In the genomic region with DNA sequence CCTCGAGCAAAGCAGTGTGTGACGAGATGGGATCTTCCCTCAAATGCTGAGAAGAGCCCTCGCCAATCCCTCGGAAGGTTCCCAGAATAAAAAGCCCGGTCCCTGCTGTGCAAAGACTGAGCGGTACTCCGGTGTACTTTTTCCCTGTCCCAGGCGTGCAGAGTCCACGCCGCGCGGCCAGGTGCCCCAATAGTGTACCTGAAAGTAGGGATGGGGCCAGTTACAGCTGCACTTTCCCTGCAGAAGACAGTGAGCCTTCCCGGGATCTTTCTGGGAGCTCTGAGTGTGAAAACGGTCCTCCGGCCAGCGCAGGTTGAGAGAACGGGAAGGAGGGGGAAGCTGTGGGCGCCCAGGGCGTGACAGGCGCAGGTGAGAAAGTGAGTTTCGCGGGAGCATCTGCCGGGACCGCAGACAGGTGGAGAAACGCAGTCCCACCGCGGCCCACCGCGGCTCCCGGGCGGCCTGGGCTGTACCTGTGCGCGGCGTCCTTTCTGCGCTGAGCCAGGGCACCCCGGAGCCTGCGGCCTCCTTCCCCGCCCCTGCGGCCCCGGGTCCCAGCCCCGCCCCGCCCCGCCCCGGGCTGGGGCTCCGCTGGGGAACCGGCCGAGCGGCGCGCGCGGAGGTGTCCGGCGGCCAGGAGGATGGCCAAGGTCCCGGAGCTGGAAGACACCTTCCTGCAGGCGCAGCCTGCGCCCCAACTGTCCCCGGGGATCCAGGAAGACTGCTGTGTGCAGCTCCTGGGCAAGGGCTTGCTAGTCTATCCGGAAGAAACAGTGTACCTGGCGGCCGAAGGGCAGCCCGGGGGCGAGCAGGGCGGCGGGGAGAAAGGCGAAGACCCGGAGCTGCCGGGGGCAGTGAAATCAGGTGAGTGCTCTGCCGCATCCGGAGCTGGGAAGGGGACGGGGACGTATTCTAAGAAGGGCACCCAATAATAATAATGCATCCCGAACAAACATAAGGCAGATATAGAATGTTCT, we compare ENCODE assay signal across 8 cellular contexts. TPM values are rescaled to one million over a fixed set of nuclear protein-coding genes. Genes with fewer than 3 reads are reported as not detected.
DNase-seq lines count a peak whose midpoint lies in the region; ATAC-seq and TF ChIP-seq lines count a peak whose summit lies in the region.

Gene RFX6 (plus strand): TSS at position 608 of the 977 bp plus-strand sequence. CDS start 34 bp downstream, at position 642.

- H3K4me1 ChIP-seq in PC-3 (ENCODE audit: insufficient read depth, low read length) (no peaks in the 10 kb centered on the region; the same call in 1 of the 2 replicates), cardiac muscle cell (ENCODE audit: low read depth) (no peaks in the 10 kb centered on the region)

- CTCF ChIA-PET in PC-3 (lab: Charles Lee): no interaction called here

- POLR2A ChIA-PET in PC-3 (lab: Charles Lee; ENCODE audit: unreplicated experiment): interaction anchor here (0.5 kb wide), 1 partner anchor 90 kb away, joined by 9 read pairs; no protein-coding TSS in a partner anchor

- peak; percentile 33 for DNase-seq in GM20000 (ENCODE audit: low spot score)
- DNase-seq in PC-3: no peak
- peak in 1 of 2 donors; percentile 37 for DNase-seq in cardiac muscle cell (ENCODE audit: low read depth in 1 of 2, low spot score in 1 of 2)
- peak; percentile 44 for DNase-seq in retina
- DNase-seq in AML-193 (lab: John Stamatoyannopoulos, UW): no peak
- DNase-seq in SKM-1 treated with dmso at 0.1 percent for 144 hours (lab: John Stamatoyannopoulos, UW; ENCODE audit: unreplicated experiment): no peak
- no peak for DNase-seq in NCI-H345 (lab: John Stamatoyannopoulos, UW)

- H2AFZ ChIP-seq in PC-3 (ENCODE audit: low read length): peak within 1 kb of the TSS; percentile 92

- no peaks in the 10 kb centered on the region for H3F3A ChIP-seq in PC-3 (ENCODE audit: low read length, unreplicated experiment)

- no peaks in the 10 kb centered on the region for H3K79me2 ChIP-seq in PC-3 (ENCODE audit: low read length)

- no peaks in the 10 kb centered on the region for H3K36me3 ChIP-seq in PC-3 (ENCODE audit: low read depth, low read length)
- no peaks in the 10 kb centered on the region for H3K36me3 ChIP-seq in cardiac muscle cell

- H3K4me2 ChIP-seq in PC-3 (ENCODE audit: low read length): peak within 1 kb of the TSS; percentile 86

- peaks cover 14% of the 10 kb centered on the region for H3K27me3 ChIP-seq in PC-3 (ENCODE audit: low read length)
- H3K27me3 ChIP-seq in cardiac muscle cell: peaks cover 85% of the 10 kb centered on the region

- H3K4me3 ChIP-seq in PC-3 (ENCODE audit: low read length): peak within 1 kb of the TSS; percentile 69
- H3K4me3 ChIP-seq in cardiac muscle cell: peak within 1 kb of the TSS; percentile 36

- no peak within 1 kb of the TSS for H3K27ac ChIP-seq in PC-3 (ENCODE audit: low read length)
- H3K27ac ChIP-seq in cardiac muscle cell: no peak within 1 kb of the TSS

- H3K9me3 ChIP-seq in PC-3 (ENCODE audit: low read length) (no peaks in the 10 kb centered on the region), cardiac muscle cell (ENCODE audit: low read depth) (no peaks in the 10 kb centered on the region)

- intact Hi-C loops in PC-3 (cut with micrococcal nuclease): no loop called here

- TF ChIP-seq CTCF in GM20000 (IDR thresholded peaks at IDR 0.05; ENCODE audit: extremely low read depth, missing control alignments) (no peak), PC-3 (conservative IDR thresholded peaks at IDR 0.05; ENCODE audit: low read depth, low read length) (no peak), cardiac muscle cell (IDR thresholded peaks at IDR 0.05; ENCODE audit: low read depth, low read length) (no peak)

- H4K20me1 ChIP-seq in PC-3 (ENCODE audit: low read length): no peaks in the 10 kb centered on the region

- no TSS peak for BruUV-seq in PC-3 (replicated peaks; lab: Mats Ljungman, UMichigan)

- H3K9ac ChIP-seq in PC-3 (ENCODE audit: low read length): no peak within 1 kb of the TSS

- peak; percentile 77 for ATAC-seq in PC-3
- no peak for ATAC-seq in GM21737 (IDR thresholded peaks at IDR 0.05; ENCODE audit: unreplicated experiment)

- no peaks in the 10 kb centered on the region for H3K9me2 ChIP-seq in PC-3 (replicated peaks; ENCODE audit: low read length)

RNA-seq across cellular contexts. Expression of gene RFX6, which starts in this region (rescaled TPM):
- total RNA-seq in PC-3 (2014; rRNA removed) (0.15 and 0.17 TPM in 2 replicates), cardiac muscle cell (not detected in 2 replicates)
- not detected in 2 replicates for polyA plus RNA-seq in cardiac muscle cell

Comparison
In these comparisons a context has a peak if more than half of its experiments do, and no peak if none do; other contexts are left out.
1. Peak in ATAC-seq, H3K4me3 ChIP-seq and H3K4me2 ChIP-seq in PC-3; RNA of the gene not detected or under 1 TPM.
2. DNase-seq: peak in GM20000 (single experiment) and retina (single experiment); none in PC-3 (single experiment), AML-193 (0 of 2), SKM-1 treated with dmso at 0.1 percent for 144 hours (single experiment) and NCI-H345 (single experiment).